1 cellular context compared by ENCODE assay signal in the genomic region with DNA sequence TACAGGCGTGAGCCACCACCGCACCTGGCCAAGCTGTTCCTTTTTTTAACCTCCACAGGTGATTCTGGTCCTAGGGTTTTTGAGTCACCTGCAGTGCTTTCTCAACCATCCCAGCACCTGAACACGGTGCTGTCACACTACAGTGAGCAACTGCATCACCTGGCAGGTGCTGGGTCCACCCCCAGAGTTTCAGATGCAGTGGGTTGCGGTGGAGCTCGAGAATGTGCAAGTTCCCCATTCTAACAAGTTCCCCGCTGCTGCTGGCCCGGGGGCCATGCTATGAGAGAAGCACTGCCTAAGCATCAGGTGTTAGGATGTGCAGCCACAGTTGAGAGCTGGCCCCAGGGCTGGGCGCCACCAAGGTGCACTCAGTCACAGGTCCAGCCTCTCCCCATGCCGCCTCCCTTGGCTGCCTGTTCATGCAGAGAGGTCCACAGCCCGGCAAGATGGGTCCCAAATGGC.
TF ChIP-seq lines count a peak whose summit lies in the region.

No MANE protein-coding gene starts in this region.

TF ChIP-seq in HepG2, 621 proteins besides CTCF, POLR2A, EP300 and RAD21 (continued from another document):
- TF ChIP-seq, protein P1, sequence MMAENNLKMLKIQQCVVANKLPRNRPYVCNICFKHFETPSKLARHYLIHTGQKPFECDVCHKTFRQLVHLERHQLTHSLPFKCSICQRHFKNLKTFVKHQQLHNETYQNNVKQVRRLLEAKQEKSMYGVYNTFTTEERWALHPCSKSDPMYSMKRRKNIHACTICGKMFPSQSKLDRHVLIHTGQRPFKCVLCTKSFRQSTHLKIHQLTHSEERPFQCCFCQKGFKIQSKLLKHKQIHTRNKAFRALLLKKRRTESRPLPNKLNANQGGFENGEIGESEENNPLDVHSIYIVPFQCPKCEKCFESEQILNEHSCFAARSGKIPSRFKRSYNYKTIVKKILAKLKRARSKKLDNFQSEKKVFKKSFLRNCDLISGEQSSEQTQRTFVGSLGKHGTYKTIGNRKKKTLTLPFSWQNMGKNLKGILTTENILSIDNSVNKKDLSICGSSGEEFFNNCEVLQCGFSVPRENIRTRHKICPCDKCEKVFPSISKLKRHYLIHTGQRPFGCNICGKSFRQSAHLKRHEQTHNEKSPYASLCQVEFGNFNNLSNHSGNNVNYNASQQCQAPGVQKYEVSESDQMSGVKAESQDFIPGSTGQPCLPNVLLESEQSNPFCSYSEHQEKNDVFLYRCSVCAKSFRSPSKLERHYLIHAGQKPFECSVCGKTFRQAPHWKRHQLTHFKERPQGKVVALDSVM (CRISPR knock-in tag; IDR thresholded peaks at IDR 0.05): no peak
- TF ChIP-seq ZNF776 (CRISPR knock-in tag; IDR thresholded peaks at IDR 0.05) (no peak), THYN1 (CRISPR knock-in tag; IDR thresholded peaks at IDR 0.05; ENCODE audit: borderline replicate concordance, low read depth) (no peak), ZNF160 (CRISPR knock-in tag; IDR thresholded peaks at IDR 0.05) (no peak), ZBTB21 (CRISPR knock-in tag; IDR thresholded peaks at IDR 0.05) (no peak), ZBTB1 (CRISPR knock-in tag; IDR thresholded peaks at IDR 0.05; ENCODE audit: borderline replicate concordance) (no peak), ZNF501 (CRISPR knock-in tag; IDR thresholded peaks at IDR 0.05) (no peak), SIN3B (IDR thresholded peaks at IDR 0.05; ENCODE audit: low read length) (no peak), ZNF614 (CRISPR knock-in tag; IDR thresholded peaks at IDR 0.05; ENCODE audit: borderline replicate concordance) (no peak)
